In the genomic region with DNA sequence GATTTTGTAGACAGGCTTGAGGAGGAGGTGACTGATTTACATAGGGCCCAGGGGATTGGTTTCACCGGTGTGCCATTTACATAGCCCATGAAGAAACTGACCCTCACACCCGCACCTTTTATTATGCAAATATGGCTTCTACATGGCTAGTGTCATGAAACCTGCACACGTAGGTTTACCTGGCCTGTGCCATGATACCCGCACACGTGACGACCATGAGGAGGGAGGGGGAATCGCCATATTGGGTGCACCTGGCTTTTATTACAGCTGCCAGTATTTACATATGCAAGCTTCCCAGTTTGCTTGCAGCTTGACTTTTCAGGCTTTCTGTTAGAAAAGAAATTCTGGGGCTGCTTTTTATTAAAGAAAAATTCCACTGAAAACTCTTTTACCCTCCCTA, we compare ENCODE assay signal across 19 cellular contexts.
DNase-seq lines count a peak whose midpoint lies in the region; ATAC-seq and TF ChIP-seq lines count a peak whose summit lies in the region.
"Had no signal": no experiment of that assay in that cellular context is flagged by ENCODE, and none has a peak within 500 bp of the region (broad histone marks: within the 10 kb centered on the region; RNA-seq: fewer than 3 reads in every experiment).

No MANE protein-coding gene starts in this region.

- ATAC-seq in GM21528 (IDR thresholded peaks at IDR 0.05; ENCODE audit: low FRiP score, unreplicated experiment) (no peak), HG03108 (IDR thresholded peaks at IDR 0.05; ENCODE audit: unreplicated experiment) (no peak), omental fat pad (ENCODE audit: low FRiP score) (no peak)
- ATAC-seq: GM12878 had no signal

- no peak for TF ChIP-seq CTCF in omental fat pad (IDR thresholded peaks at IDR 0.05)

- peak; percentile 40 for DNase-seq in DMS53 treated with DMSO at 0.1 percent for 48 hours (lab: John Stamatoyannopoulos, UW; ENCODE audit: unreplicated experiment)
- DNase-seq in NCI-H146 (lab: John Stamatoyannopoulos, UW), result peak; percentile 46
- DNase-seq in NCI-H748 (lab: John Stamatoyannopoulos, UW; ENCODE audit: unreplicated experiment), result peak; percentile 90
- DNase-seq in iPS-NIHi7 (ENCODE audit: extremely low spot score), result peak; percentile 11
- no peak for DNase-seq in omental fat pad (ENCODE audit: low spot score)
- DNase-seq: ACHN; C1 segment of cervical spinal cord; CD8-positive, alpha-beta memory T cell; GF-D8; GOT3; KG1; NCI-H1105 treated with DMSO at 0.1 percent for 48 hours; NCI-H2107; NCI-H510A; NK-92 treated with Interleukin-12 subunit alpha and Interleukin-12 subunit beta, amount 100 ng/mL, for 24 hours; Right ventricle myocardium superior had no signal
